In the genomic region with DNA sequence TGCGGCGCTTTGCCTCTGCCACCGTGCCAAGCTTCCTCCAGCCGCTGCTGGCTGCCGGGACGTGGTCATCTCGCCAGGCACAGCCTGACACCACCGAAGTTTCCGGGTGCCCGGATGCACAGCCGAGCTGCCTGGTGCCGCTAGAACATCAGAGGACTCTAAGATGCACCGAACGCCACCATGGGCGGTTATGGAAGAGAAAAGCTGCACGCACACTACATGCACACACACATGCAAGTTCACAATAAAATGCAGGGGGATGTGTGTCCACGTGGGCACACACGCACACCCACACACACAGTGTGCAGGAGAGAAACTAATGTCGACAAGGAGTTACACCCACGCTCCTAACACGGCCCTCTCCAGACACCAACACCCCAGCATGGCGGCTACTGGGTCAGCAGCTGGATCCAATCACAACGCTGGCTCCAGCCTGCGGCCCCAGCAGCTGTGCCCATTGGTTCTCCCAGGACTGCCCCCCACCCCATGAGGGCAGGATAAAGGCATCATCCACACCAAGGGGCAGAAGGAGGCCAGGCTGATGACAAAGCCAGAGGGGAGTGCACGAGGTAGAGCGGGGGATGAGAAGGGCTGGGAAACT, we compare ENCODE assay signal across 11 cellular contexts.
A peak's percentile ranks its signal among the peaks of the same experiment; 100 is the strongest.
DNase-seq lines count a peak whose midpoint lies in the region; ATAC-seq lines count a peak whose summit lies in the region.
"Had no signal": no experiment of that assay in that cellular context is flagged by ENCODE, and none has a peak within 500 bp of the region (broad histone marks: within the 10 kb centered on the region; RNA-seq: fewer than 3 reads in every experiment).

No MANE protein-coding gene starts in this region.

- H3K9me3 Mint-ChIP-seq in T-helper 1 cell treated with Interleukin-12 subunit alpha and Interleukin-12 subunit beta and Interleukin-4 antibody, amounts not matched to agents 30 μg/mL and 1 μg/mL, for 36 hours = no peaks in the 10 kb centered on the region
- H3K9me3 Mint-ChIP-seq in stimulated activated effector memory CD8-positive, alpha-beta T cell treated with anti-CD3 and anti-CD28 coated beads, Interleukin-12 subunit alpha, Interleukin-12 subunit beta, amount 100 ng/mL, for 72 hours = no peaks in the 10 kb centered on the region
- H3K9me3 Mint-ChIP-seq: dendritic cell treated with granulocyte-macrophage colony-stimulating factor and Interleukin-4, amounts not matched to agents 40 ng/mL and 50 ng/mL, for 4 days had no signal

- H3K4me3 Mint-ChIP-seq in T-helper 1 cell treated with Interleukin-12 subunit alpha and Interleukin-12 subunit beta and Interleukin-4 antibody, amounts not matched to agents 30 μg/mL and 1 μg/mL, for 36 hours = peak overlapping the region; percentile 88
- peak overlapping the region; percentile 80 for H3K4me3 Mint-ChIP-seq in stimulated activated effector memory CD8-positive, alpha-beta T cell treated with anti-CD3 and anti-CD28 coated beads, Interleukin-12 subunit alpha, Interleukin-12 subunit beta, amount 100 ng/mL, for 72 hours
- H3K4me3 Mint-ChIP-seq: dendritic cell treated with granulocyte-macrophage colony-stimulating factor and Interleukin-4, amounts not matched to agents 40 ng/mL and 50 ng/mL, for 4 days had no signal

- peaks cover 34% of the 10 kb centered on the region for H3K36me3 Mint-ChIP-seq in T-helper 1 cell treated with Interleukin-12 subunit alpha and Interleukin-12 subunit beta and Interleukin-4 antibody, amounts not matched to agents 30 μg/mL and 1 μg/mL, for 36 hours (ENCODE audit: low read depth)
- peaks cover 42% of the 10 kb centered on the region for H3K36me3 Mint-ChIP-seq in stimulated activated effector memory CD8-positive, alpha-beta T cell treated with anti-CD3 and anti-CD28 coated beads, Interleukin-12 subunit alpha, Interleukin-12 subunit beta, amount 100 ng/mL, for 72 hours

- peak overlapping the region; percentile 87 for H3K27ac Mint-ChIP-seq in T-helper 1 cell treated with Interleukin-12 subunit alpha and Interleukin-12 subunit beta and Interleukin-4 antibody, amounts not matched to agents 30 μg/mL and 1 μg/mL, for 36 hours
- H3K27ac Mint-ChIP-seq in stimulated activated effector memory CD8-positive, alpha-beta T cell treated with anti-CD3 and anti-CD28 coated beads, Interleukin-12 subunit alpha, Interleukin-12 subunit beta, amount 100 ng/mL, for 72 hours = peak overlapping the region; percentile 92
- H3K27ac Mint-ChIP-seq: dendritic cell treated with granulocyte-macrophage colony-stimulating factor and Interleukin-4, amounts not matched to agents 40 ng/mL and 50 ng/mL, for 4 days had no signal

- peak; percentile 55 for ATAC-seq in stimulated activated effector memory CD8-positive, alpha-beta T cell treated with anti-CD3 and anti-CD28 coated beads, Interleukin-12 subunit alpha, Interleukin-12 subunit beta, amount 100 ng/mL, for 72 hours
- ATAC-seq: upper lobe of right lung had no signal

- peak; percentile 42 for DNase-seq in activated T-cell treated with anti-CD3 and anti-CD28 coated beads for 48 hours (ENCODE audit: low read depth)
- peak; percentile 31 to 74 for DNase-seq in stimulated activated effector memory CD8-positive, alpha-beta T cell treated with anti-CD3 and anti-CD28 coated beads, Interleukin-12 subunit alpha, Interleukin-12 subunit beta, amount 100 ng/mL, for 72 hours (ENCODE audit: low spot score in 2 of 2)
- DNase-seq in HK-2 (ENCODE audit: unreplicated experiment) = no peak
- DNase-seq in T1000 (lab: John Stamatoyannopoulos, UW) = no peak
- no peak for DNase-seq in KBM-7
- DNase-seq: foreskin melanocyte, upper lobe of right lung had no signal

- in situ Hi-C loops in KBM-7 (cut with MboI; ENCODE audit: low pct_unique_long_range_greater_than_20kb, low sequenced_read_pairs) = no loop called here

- no peaks in the 10 kb centered on the region for H3K27me3 Mint-ChIP-seq in T-helper 1 cell treated with Interleukin-12 subunit alpha and Interleukin-12 subunit beta and Interleukin-4 antibody, amounts not matched to agents 30 μg/mL and 1 μg/mL, for 36 hours (ENCODE audit: low read depth)

- peak overlapping the region; percentile 39 for H3K27ac ChIP-seq in cingulate gyrus (ENCODE audit: low read depth, low read length)
- H3K27ac ChIP-seq: parathyroid adenoma, upper lobe of right lung had no signal

- peaks cover 89% of the 10 kb centered on the region for H3K4me1 Mint-ChIP-seq in T-helper 1 cell treated with Interleukin-12 subunit alpha and Interleukin-12 subunit beta and Interleukin-4 antibody, amounts not matched to agents 30 μg/mL and 1 μg/mL, for 36 hours (ENCODE audit: low read depth)
- peaks cover 96% of the 10 kb centered on the region for H3K4me1 Mint-ChIP-seq in stimulated activated effector memory CD8-positive, alpha-beta T cell treated with anti-CD3 and anti-CD28 coated beads, Interleukin-12 subunit alpha, Interleukin-12 subunit beta, amount 100 ng/mL, for 72 hours

Comparison
In these comparisons a context has a peak if more than half of its experiments do, and no peak if none do; other contexts are left out.
1. DNase-seq: peak in activated T-cell treated with anti-CD3 and anti-CD28 coated beads for 48 hours (single experiment) and stimulated activated effector memory CD8-positive, alpha-beta T cell treated with anti-CD3 and anti-CD28 coated beads, Interleukin-12 subunit alpha, Interleukin-12 subunit beta, amount 100 ng/mL, for 72 hours (2 of 2); none in HK-2 (single experiment), T1000 (single experiment) and KBM-7 (single experiment).